1 cellular context compared by ENCODE assay signal in the genomic region with DNA sequence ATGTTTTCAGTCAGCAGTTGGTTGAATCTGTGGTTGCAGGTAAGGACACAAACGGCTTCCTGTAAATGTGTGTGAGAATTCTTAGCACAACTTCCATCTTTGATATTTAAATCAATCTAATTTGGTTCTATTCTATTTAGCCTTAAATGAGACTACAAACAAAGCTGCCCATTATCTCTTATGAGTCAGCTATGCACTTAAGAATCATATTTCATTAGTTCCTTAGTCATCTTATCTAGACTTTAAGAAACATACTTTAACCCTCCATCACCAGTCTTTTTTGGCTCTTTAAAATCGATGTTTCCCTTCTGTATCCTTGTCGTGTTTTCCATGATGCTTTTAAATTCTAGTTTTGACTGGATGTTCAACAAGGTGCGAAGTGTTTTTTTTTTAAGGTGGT.
TF ChIP-seq lines count a peak whose summit lies in the region.

No MANE protein-coding gene starts in this region.

TF ChIP-seq in IMR-90, 13 proteins besides CTCF, POLR2A, EP300 and RAD21:
- no peak for TF ChIP-seq RCOR1 (IDR thresholded peaks at IDR 0.05; ENCODE audit: insufficient replicate concordance, low read length)
- TF ChIP-seq, protein P1, sequence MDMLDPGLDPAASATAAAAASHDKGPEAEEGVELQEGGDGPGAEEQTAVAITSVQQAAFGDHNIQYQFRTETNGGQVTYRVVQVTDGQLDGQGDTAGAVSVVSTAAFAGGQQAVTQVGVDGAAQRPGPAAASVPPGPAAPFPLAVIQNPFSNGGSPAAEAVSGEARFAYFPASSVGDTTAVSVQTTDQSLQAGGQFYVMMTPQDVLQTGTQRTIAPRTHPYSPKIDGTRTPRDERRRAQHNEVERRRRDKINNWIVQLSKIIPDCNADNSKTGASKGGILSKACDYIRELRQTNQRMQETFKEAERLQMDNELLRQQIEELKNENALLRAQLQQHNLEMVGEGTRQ (IDR thresholded peaks at IDR 0.05; ENCODE audit: low read depth, low read length) = no peak
- no peak for TF ChIP-seq SMC3 (IDR thresholded peaks at IDR 0.05; ENCODE audit: low read depth, low read length)
- no peak for TF ChIP-seq BHLHE40 (IDR thresholded peaks at IDR 0.05; ENCODE audit: low read depth, low read length)
- TF ChIP-seq MAZ (IDR thresholded peaks at IDR 0.05; ENCODE audit: borderline replicate concordance, low read depth, low read length) = no peak
- peak; percentile 64 for TF ChIP-seq FOS (IDR thresholded peaks at IDR 0.05; ENCODE audit: low read depth, low read length)
